9 cellular contexts compared by ENCODE assay signal in the genomic region with DNA sequence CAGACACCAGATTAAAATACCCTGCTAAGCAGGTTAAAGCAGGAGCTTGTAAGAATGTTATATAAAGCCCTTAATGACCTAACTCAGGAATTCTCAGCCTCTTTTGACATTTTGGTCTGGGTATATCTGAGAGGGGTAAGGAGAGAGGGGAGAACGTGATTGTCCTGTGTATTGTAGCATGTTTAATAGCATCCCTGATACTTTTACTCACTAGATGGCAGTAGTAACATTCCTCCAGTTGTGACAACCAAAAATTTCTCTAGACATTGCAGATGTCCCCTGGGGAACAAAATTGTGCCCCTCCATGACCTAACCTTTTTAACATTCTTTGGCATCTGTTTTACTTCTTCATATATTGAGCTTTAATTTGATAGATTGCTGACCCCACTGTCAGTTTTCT. TPM values are rescaled to one million over a fixed set of nuclear protein-coding genes. Genes with fewer than 3 reads are reported as not detected.
DNase-seq lines count a peak whose midpoint lies in the region; ATAC-seq and TF ChIP-seq lines count a peak whose summit lies in the region.
"Had no signal": no experiment of that assay in that cellular context is flagged by ENCODE, and none has a peak within 500 bp of the region (broad histone marks: within the 10 kb centered on the region; RNA-seq: fewer than 3 reads in every experiment).

No MANE protein-coding gene starts in this region.

- H4K20me1 ChIP-seq in Loucy (ENCODE audit: insufficient read depth, low read length, poor library complexity, severe bottlenecking), result peaks cover 23% of the 10 kb centered on the region

- H3K4me1 ChIP-seq in cardiac muscle cell (ENCODE audit: low read depth), result no peaks in the 10 kb centered on the region
- peaks cover 0 to 7% of the 10 kb centered on the region in 2 donors for H3K4me1 ChIP-seq in right atrium auricular region
- no peaks in the 10 kb centered on the region for H3K4me1 ChIP-seq in Loucy (ENCODE audit: insufficient read depth, low read length, poor library complexity, severe bottlenecking)

- peaks cover 34% of the 10 kb centered on the region for H3K79me2 ChIP-seq in Loucy (ENCODE audit: insufficient read depth, low read length)

- H3K4me1 Mint-ChIP-seq in type B pancreatic cell (ENCODE audit: unreplicated experiment), result no peaks in the 10 kb centered on the region

- H3F3A ChIP-seq in Loucy (ENCODE audit: low read depth), result no peaks in the 10 kb centered on the region

- no peak overlapping the region for H3K4me2 ChIP-seq in Loucy (ENCODE audit: low read depth, low read length, poor library complexity, severe bottlenecking)

- TF ChIP-seq CTCF in cardiac muscle cell (IDR thresholded peaks at IDR 0.05; ENCODE audit: low read depth, low read length) (peak; percentile 44), right atrium auricular region (IDR thresholded peaks at IDR 0.05) (peak in 1 of 2 donors; percentile 50), Loucy (conservative IDR thresholded peaks at IDR 0.05; ENCODE audit: low read length) (peak; percentile 63), epithelial cell of proximal tubule (conservative IDR thresholded peaks at IDR 0.05; ENCODE audit: low read depth, low read length) (peak; percentile 50), type B pancreatic cell (conservative IDR thresholded peaks at IDR 0.05) (peak; percentile 58)

- no peak overlapping the region for H3K4me3 Mint-ChIP-seq in type B pancreatic cell

- ATAC-seq in HG02588 (IDR thresholded peaks at IDR 0.05; ENCODE audit: unreplicated experiment), result no peak

- no peak overlapping the region for H3K4me3 ChIP-seq in cardiac muscle cell
- no peak overlapping the region for H3K4me3 ChIP-seq in right atrium auricular region
- H3K4me3 ChIP-seq in Loucy (ENCODE audit: low read length, poor library complexity, severe bottlenecking), result no peak overlapping the region
- no peak overlapping the region for H3K4me3 ChIP-seq in epithelial cell of proximal tubule (ENCODE audit: low read depth, low read length)

- H3K27me3 Mint-ChIP-seq in type B pancreatic cell, result no peaks in the 10 kb centered on the region

- no peaks in the 10 kb centered on the region for H3K9me3 Mint-ChIP-seq in type B pancreatic cell

- no peak overlapping the region for H2AFZ ChIP-seq in Loucy (ENCODE audit: low read length)

- peak overlapping the region; percentile 19 for H3K27ac Mint-ChIP-seq in type B pancreatic cell

- H3K27me3 ChIP-seq in cardiac muscle cell (no peaks in the 10 kb centered on the region), right atrium auricular region (no peaks in the 10 kb centered on the region), Loucy (ENCODE audit: insufficient read depth, low read length, poor library complexity, severe bottlenecking) (no peaks in the 10 kb centered on the region)

- DNase-seq in cardiac muscle cell (ENCODE audit: low read depth in 1 of 2, low spot score in 1 of 2) (peak in 1 of 2 donors; percentile 27), right atrium auricular region (ENCODE audit: low spot score) (no peak), epithelial cell of proximal tubule (ENCODE audit: low read depth) (no peak), type B pancreatic cell (ENCODE audit: extremely low spot score, unreplicated experiment) (no peak), NCI-H446 treated with DMSO at 0.1 percent for 48 hours (lab: John Stamatoyannopoulos, UW) (no peak), NCI-H1105 (lab: John Stamatoyannopoulos, UW) (no peak)
- DNase-seq: stimulated activated naive CD4-positive, alpha-beta T cell treated with Interleukin-2 at 50 U/mL for 16 hours had no signal

- H3K27ac ChIP-seq in cardiac muscle cell (no peak overlapping the region), right atrium auricular region (no peak overlapping the region)

- no peak overlapping the region for H3K9ac ChIP-seq in Loucy (ENCODE audit: low read depth, low read length, poor library complexity, severe bottlenecking)

- H3K9me3 ChIP-seq in cardiac muscle cell (ENCODE audit: low read depth), result no peaks in the 10 kb centered on the region
- no peaks in the 10 kb centered on the region for H3K9me3 ChIP-seq in right atrium auricular region
- no peaks in the 10 kb centered on the region for H3K9me3 ChIP-seq in Loucy (ENCODE audit: insufficient read depth, low read depth, low read length)

- no peaks in the 10 kb centered on the region for H3K9me2 ChIP-seq in Loucy (replicated peaks; ENCODE audit: low read depth, low read length)

- H3K36me3 ChIP-seq in cardiac muscle cell (peaks cover 95% of the 10 kb centered on the region), right atrium auricular region (peaks cover 91% of the 10 kb centered on the region), Loucy (ENCODE audit: insufficient read depth, low read length) (peaks cover 98% of the 10 kb centered on the region)

- H3K36me3 Mint-ChIP-seq in type B pancreatic cell, result peaks cover 56% of the 10 kb centered on the region

RNA-seq across cellular contexts. Expression of gene SMARCA5, which starts 17.9 kb away (rescaled TPM):
- total RNA-seq in cardiac muscle cell, result 43.8 and 49.6 TPM in 2 replicates
- 45.3 and 57.5 TPM in 2 replicates for polyA plus RNA-seq in cardiac muscle cell
- 10 to 100 TPM; 18.6 to 23.4 TPM for total RNA-seq in right atrium auricular region
- total RNA-seq in epithelial cell of proximal tubule, result 39.0 and 39.5 TPM in 2 replicates
- 52.2 and 69.2 TPM in 2 replicates for total RNA-seq in type B pancreatic cell (ENCODE audit: low replicate concordance)
